In genomic region chr3:187368251-187368733, GRCh38 we compare ENCODE assay signal across 8 cellular contexts. TPM values are rescaled to one million over a fixed set of nuclear protein-coding genes. Genes with fewer than 3 reads are reported as not detected.
A peak's percentile ranks its signal among the peaks of the same experiment; 100 is the strongest.
DNase-seq lines count a peak whose midpoint lies in the region; ATAC-seq and TF ChIP-seq lines count a peak whose summit lies in the region.

A gene with protein sequence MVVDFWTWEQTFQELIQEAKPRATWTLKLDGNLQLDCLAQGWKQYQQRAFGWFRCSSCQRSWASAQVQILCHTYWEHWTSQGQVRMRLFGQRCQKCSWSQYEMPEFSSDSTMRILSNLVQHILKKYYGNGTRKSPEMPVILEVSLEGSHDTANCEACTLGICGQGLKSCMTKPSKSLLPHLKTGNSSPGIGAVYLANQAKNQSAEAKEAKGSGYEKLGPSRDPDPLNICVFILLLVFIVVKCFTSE (plus strand): TSS chr3:187368385. CDS start chr3:187368442, 57 bp downstream.

- POLR2A ChIA-PET in CD4-positive, alpha-beta memory T cell (lab: Charles Lee; ENCODE audit: partially characterized antibody), result interaction anchor here (0.5 to 2.7 kb wide), 6 partner anchors 15 to 1430 kb away, joined by 3 to 13 read pairs (median 4); partner anchors contain the start of genes EIF4A2 and TRA2B
- POLR2A ChIA-PET in activated B cell treated with CpG ODN at 0.5 μM for 24 hours (lab: Charles Lee), result interaction anchor here (0.6 to 1.0 kb wide), 3 partner anchors 117 to 585 kb away, joined by 3 to 8 read pairs (median 3); partner anchors contain the start of gene EIF4A2

- ATAC-seq in GM19351 (IDR thresholded peaks at IDR 0.05; ENCODE audit: unreplicated experiment), result peak; percentile 96
- ATAC-seq in HG03442 (IDR thresholded peaks at IDR 0.05; ENCODE audit: unreplicated experiment), result peak; percentile 93
- peak; percentile 70 for ATAC-seq in activated B cell treated with CpG ODN at 0.5 μM for 24 hours (ENCODE audit: low read depth)

- intact Hi-C loops in CD4-positive, alpha-beta memory T cell (cut with micrococcal nuclease), result no loop called here
- intact Hi-C loops in activated B cell treated with CpG ODN at 0.5 μM for 24 hours (cut with micrococcal nuclease), result loop anchor here (10.0 kb wide), 1 partner anchor 1423 kb away; no protein-coding TSS in a partner anchor
- intact Hi-C loops in stomach (cut with DNase I; ENCODE audit: low total_unique reads), result no loop called here

- H3K4me3 ChIP-seq in CD4-positive, alpha-beta memory T cell (ENCODE audit: low read length in 2 of 2), result peak within 1 kb of the TSS; percentile 85 to 93
- H3K4me3 ChIP-seq in choroid plexus epithelial cell (ENCODE audit: low read depth, low read length) (peak within 1 kb of the TSS; percentile 41), mesendoderm (ENCODE audit: low read length) (no peak within 1 kb of the TSS), stomach (peak within 1 kb of the TSS; percentile 52 to 57 (median 55))

- no peak within 1 kb of the TSS for H3K9ac ChIP-seq in mesendoderm (ENCODE audit: low read length)

- peaks cover 24% of the 10 kb centered on the region for H3K4me1 ChIP-seq in CD4-positive, alpha-beta memory T cell (ENCODE audit: insufficient read depth, low read length)
- H3K4me1 ChIP-seq in mesendoderm (ENCODE audit: control insufficient read depth, low read depth, low read length), result no peaks in the 10 kb centered on the region
- H3K4me1 ChIP-seq in stomach, result peaks cover 6 to 27% (median 16%) of the 10 kb centered on the region in 4 donors

- H2AK5ac ChIP-seq in mesendoderm (ENCODE audit: low read length), result no peak within 1 kb of the TSS

- no peak within 1 kb of the TSS for H3K56ac ChIP-seq in mesendoderm (ENCODE audit: low read length)

- no peaks in the 10 kb centered on the region for H3K79me1 ChIP-seq in mesendoderm (ENCODE audit: low read length)

- peak; percentile 50 to 70 (median 52) for DNase-seq in CD4-positive, alpha-beta memory T cell
- DNase-seq in activated B cell treated with CpG ODN at 0.5 μM for 24 hours (peak; percentile 23), choroid plexus epithelial cell (ENCODE audit: low read depth) (peak; percentile 80), mesendoderm (no peak), stomach (no peak), NCI-H2107 (lab: John Stamatoyannopoulos, UW) (no peak)

- no peak for TF ChIP-seq POLR2A in stomach (IDR thresholded peaks at IDR 0.05)

- H3K4ac ChIP-seq in mesendoderm (ENCODE audit: low read depth, low read length), result no peak within 1 kb of the TSS

- peak within 1 kb of the TSS; percentile 93 to 99 (median 97) for H3K27ac Mint-ChIP-seq in CD4-positive, alpha-beta memory T cell
- H3K27ac Mint-ChIP-seq in activated B cell treated with CpG ODN at 0.5 μM for 24 hours, result peak within 1 kb of the TSS; percentile 96

- H3K27me3 Mint-ChIP-seq in CD4-positive, alpha-beta memory T cell, result no peaks in the 10 kb centered on the region
- H3K27me3 Mint-ChIP-seq in activated B cell treated with CpG ODN at 0.5 μM for 24 hours, result no peaks in the 10 kb centered on the region

- CTCF ChIA-PET in CD4-positive, alpha-beta memory T cell (lab: Charles Lee; ENCODE audit: partially characterized antibody), result interaction anchor here (0.8 to 3.3 kb wide), 6 partner anchors 12 to 1587 kb away, joined by 3 to 24 read pairs (median 4); no protein-coding TSS in a partner anchor
- CTCF ChIA-PET in activated B cell treated with CpG ODN at 0.5 μM for 24 hours (lab: Charles Lee), result interaction anchor here (0.9 to 1.5 kb wide), 3 partner anchors 9 to 311 kb away, joined by 3 to 6 read pairs (median 5); no protein-coding TSS in a partner anchor

- WGBS in mesendoderm (ENCODE audit: extremely low coverage, insufficient coverage, low lambda C conversion rate), result no CpG with 5 or more reads among the region's 5 CpGs
- WGBS in stomach, 5 donors, result 0 to 3% (median 2%) methylated on average over 5 of the region's 5 CpGs

- H3K27me3 ChIP-seq in CD4-positive, alpha-beta memory T cell (ENCODE audit: insufficient read depth, low read length), result no peaks in the 10 kb centered on the region
- H3K27me3 ChIP-seq in mesendoderm (ENCODE audit: insufficient read depth, low read length, poor library complexity), result no peaks in the 10 kb centered on the region
- H3K27me3 ChIP-seq in stomach, result no peaks in the 10 kb centered on the region

- TF ChIP-seq CTCF in activated B cell treated with CpG ODN at 0.5 μM for 24 hours (IDR thresholded peaks at IDR 0.05), result no peak
- no peak for TF ChIP-seq CTCF in choroid plexus epithelial cell (conservative IDR thresholded peaks at IDR 0.05; ENCODE audit: low read depth, low read length)
- TF ChIP-seq CTCF in stomach (IDR thresholded peaks at IDR 0.05), result no peak

- peak within 1 kb of the TSS; percentile 10 for H3K18ac ChIP-seq in mesendoderm (ENCODE audit: low read length)

- no peak within 1 kb of the TSS for H2BK120ac ChIP-seq in mesendoderm (ENCODE audit: low read depth, low read length)

- no peak within 1 kb of the TSS for H3K23ac ChIP-seq in mesendoderm (ENCODE audit: low read length)

- peaks cover 19 to 50% (median 29%) of the 10 kb centered on the region in 4 donors for H3K4me1 Mint-ChIP-seq in CD4-positive, alpha-beta memory T cell
- peaks cover 22% of the 10 kb centered on the region for H3K4me1 Mint-ChIP-seq in activated B cell treated with CpG ODN at 0.5 μM for 24 hours

- H4K8ac ChIP-seq in mesendoderm (ENCODE audit: low read depth, low read length), result no peak within 1 kb of the TSS

- H2BK5ac ChIP-seq in mesendoderm (ENCODE audit: low read length), result no peak within 1 kb of the TSS

- no peaks in the 10 kb centered on the region for H3K79me2 ChIP-seq in mesendoderm (ENCODE audit: control insufficient read depth, insufficient read depth, low read length)

- H4K5ac ChIP-seq in mesendoderm (ENCODE audit: low read length), result no peak within 1 kb of the TSS

- peaks cover 38 to 49% of the 10 kb centered on the region in 2 donors for H3K36me3 Mint-ChIP-seq in CD4-positive, alpha-beta memory T cell
- peaks cover 33% of the 10 kb centered on the region for H3K36me3 Mint-ChIP-seq in activated B cell treated with CpG ODN at 0.5 μM for 24 hours (ENCODE audit: low read depth)

- H3K4me3 Mint-ChIP-seq in CD4-positive, alpha-beta memory T cell, result peak within 1 kb of the TSS; percentile 92 to 99 (median 96)
- peak within 1 kb of the TSS; percentile 97 for H3K4me3 Mint-ChIP-seq in activated B cell treated with CpG ODN at 0.5 μM for 24 hours

- TF ChIP-seq EP300 in stomach (IDR thresholded peaks at IDR 0.05), result no peak

- peaks cover 0 to 5% (median 1%) of the 10 kb centered on the region in 8 donors for H3K9me3 Mint-ChIP-seq in CD4-positive, alpha-beta memory T cell
- H3K9me3 Mint-ChIP-seq in activated B cell treated with CpG ODN at 0.5 μM for 24 hours, result no peaks in the 10 kb centered on the region

- H3K27ac ChIP-seq in CD4-positive, alpha-beta memory T cell (ENCODE audit: low read depth, low read length), result peak within 1 kb of the TSS; percentile 87
- no peak within 1 kb of the TSS for H3K27ac ChIP-seq in mesendoderm (ENCODE audit: low read depth, low read length)
- H3K27ac ChIP-seq in stomach, result peak within 1 kb of the TSS; percentile 89 to 97 (median 94)

- H3K36me3 ChIP-seq in CD4-positive, alpha-beta memory T cell (ENCODE audit: insufficient read depth, low read length), result peaks cover 17% of the 10 kb centered on the region
- no peaks in the 10 kb centered on the region for H3K36me3 ChIP-seq in mesendoderm (ENCODE audit: control insufficient read depth, insufficient read depth, low read length)
- peaks cover 0 to 25% (median 18%) of the 10 kb centered on the region in 4 donors for H3K36me3 ChIP-seq in stomach

- no peak within 1 kb of the TSS for H3K4me2 ChIP-seq in mesendoderm (ENCODE audit: low read length)

- H2BK15ac ChIP-seq in mesendoderm (replicated peaks; ENCODE audit: low read depth), result no peak within 1 kb of the TSS

- no peaks in the 10 kb centered on the region for H3K9me3 ChIP-seq in CD4-positive, alpha-beta memory T cell (ENCODE audit: control insufficient read depth in 1 of 2, low read length in 2 of 2)
- no peaks in the 10 kb centered on the region for H3K9me3 ChIP-seq in stomach

RNA-seq across cellular contexts. Expression of the gene that starts here (rescaled TPM):
- 1 to 10 TPM; 7.5 to 8.8 TPM for total RNA-seq in CD4-positive, alpha-beta memory T cell
- 10 to 100 TPM in 1 of 2 donors, 1 to 10 TPM in 1; 3.5 to 13.5 TPM for polyA plus RNA-seq in CD4-positive, alpha-beta memory T cell
- total RNA-seq in activated B cell treated with CpG ODN at 0.5 μM for 24 hours (7.4 and 9.0 TPM in 2 replicates), stomach (10 to 100 TPM in 1 of 5 donors, 1 to 10 TPM in 2, not detected in 2; 3.6 to 65.3 (median 4.2) TPM)
- 0.03 TPM for polyA plus RNA-seq in mesendoderm (2013, experiment 1 of 2)
- polyA plus RNA-seq in mesendoderm (2013, experiment 2 of 2), result 0.04 TPM
- polyA plus RNA-seq in stomach, result 10 to 100 TPM in 1 of 3 donors, 1 to 10 TPM in 2; 5.2 to 13.6 (median 7.4) TPM

Comparison
In these comparisons a context has a peak if more than half of its experiments do, and no peak if none do; other contexts are left out.
1. DNase-seq: peak in CD4-positive, alpha-beta memory T cell (5 of 5), activated B cell treated with CpG ODN at 0.5 μM for 24 hours (single experiment) and choroid plexus epithelial cell (single experiment); none in mesendoderm (single experiment), stomach (single experiment) and NCI-H2107 (single experiment).
2. Peak in every context shown above with its lines, with median percentiles within 50 percentile points of each other: ATAC-seq.